Comparison of ENCODE assay signal across 11 cellular contexts in genomic region chr20:25299801-25300200, GRCh38. TPM values are rescaled to one million over a fixed set of nuclear protein-coding genes. Genes with fewer than 3 reads are reported as not detected.
DNase-seq lines count a peak whose midpoint lies in the region; ATAC-seq, FAIRE-seq and TF ChIP-seq lines count a peak whose summit lies in the region.
"Had no signal": no experiment of that assay in that cellular context is flagged by ENCODE, and none has a peak within 500 bp of the region (broad histone marks: within the 10 kb centered on the region; RNA-seq: fewer than 3 reads in every experiment).

No MANE protein-coding gene starts in this region.

- TF ChIP-seq CTCF in A549 (IDR thresholded peaks at IDR 0.05), result no peak
- no peak for TF ChIP-seq CTCF in prostate gland (IDR thresholded peaks at IDR 0.05)

- POLR2A ChIA-PET in A549 (lab: Yijun Ruan, JAX), result interaction anchor here (0.7 to 3.6 kb wide), 6 partner anchors 10 to 105 kb away, joined by 3 to 21 read pairs (median 4); partner anchors contain the start of gene ABHD12

- H3K4me1 ChIP-seq in A549 (peaks cover 61% of the 10 kb centered on the region), SJCRH30 (peaks cover 41% of the 10 kb centered on the region), prostate gland (replicated peaks) (peaks cover 8% of the 10 kb centered on the region)

- intact Hi-C loops in prostate gland (cut with DNase I), result loop anchor here (5.0 kb wide), 1 partner anchor 92 kb away; the partner anchor contains the start of gene ABHD12

- H3K36me3 ChIP-seq in SJCRH30 (peaks cover 14% of the 10 kb centered on the region), prostate gland (peaks cover 0 to 6% of the 10 kb centered on the region in 2 donors)

- TF ChIP-seq POLR2A in A549 (IDR thresholded peaks at IDR 0.05; ENCODE audit: low read length) (no peak), prostate gland (IDR thresholded peaks at IDR 0.05) (no peak)

- H3K4me3 ChIP-seq in A549, result no peak overlapping the region
- no peak overlapping the region for H3K4me3 ChIP-seq in SJCRH30
- H3K4me3 ChIP-seq in prostate gland, result no peak overlapping the region

- CTCF ChIA-PET in A549 (lab: Yijun Ruan, JAX), result interaction anchor here (0.8 to 5.4 kb wide), 17 partner anchors 9 to 306 kb away, joined by 3 to 72 read pairs (median 4); partner anchors contain the start of genes ABHD12 and PYGB

- H3K27me3 ChIP-seq in SJCRH30 (no peaks in the 10 kb centered on the region), prostate gland (replicated peaks; ENCODE audit: insufficient read depth) (no peaks in the 10 kb centered on the region)

- 70% methylated on average over 9 of the region's 9 CpGs for WGBS in A549 (ENCODE audit: missing lambda C conversion rate)
- 76% methylated on average over 9 of the region's 9 CpGs for WGBS in prostate gland

- TF ChIP-seq EP300 in A549 (IDR thresholded peaks at IDR 0.05), result no peak

- no peak for FAIRE-seq in A549 (lab: Jason Lieb, UNC)

- TF ChIP-seq RAD21 in A549 (conservative IDR thresholded peaks at IDR 0.05 in 1 of 2, IDR thresholded peaks at IDR 0.05 in 1 of 2), result no peak

- peak overlapping the region; percentile 3; the same call in 2 of the 3 replicates for H3K4me2 ChIP-seq in A549

- H3K9me3 ChIP-seq in A549 (no peaks in the 10 kb centered on the region), SJCRH30 (replicated peaks) (no peaks in the 10 kb centered on the region), prostate gland (no peaks in the 10 kb centered on the region)

- DNase-seq in A549 (ENCODE audit: low read depth in 1 of 2, low spot score in 1 of 2) (no peak), DMS79 treated with DMSO at 0.1 percent for 48 hours (lab: John Stamatoyannopoulos, UW) (peak; percentile 5), SJCRH30 (peak; percentile 83 to 85), glomerular visceral epithelial cell (ENCODE audit: extremely low spot score) (peak; percentile 83), amniotic stem cell (lab: John Stamatoyannopoulos, UW) (no peak), prostate gland (ENCODE audit: low spot score) (no peak)
- DNase-seq: KBM-7, midbrain, NCI-H526 treated with DMSO at 0.1 percent for 48 hours had no signal

- ATAC-seq in A549 (peak in 1 of 2 experiments; percentile 9; a peak in 2 of 6 replicates), HG03280 (IDR thresholded peaks at IDR 0.05; ENCODE audit: unreplicated experiment) (no peak), HG03342 (IDR thresholded peaks at IDR 0.05; ENCODE audit: unreplicated experiment) (no peak)

- H3K27ac ChIP-seq in A549, result peak overlapping the region; percentile 53 to 72
- peak overlapping the region; percentile 33 for H3K27ac ChIP-seq in SJCRH30
- H3K27ac ChIP-seq in prostate gland, result no peak overlapping the region

TF ChIP-seq in A549, 52 proteins besides CTCF, POLR2A, EP300 and RAD21:
- TF ChIP-seq ZNF302 (CRISPR knock-in tag; IDR thresholded peaks at IDR 0.05) (no peak), GATA3 (IDR thresholded peaks at IDR 0.05; ENCODE audit: borderline replicate concordance) (no peak), ATOH8 (CRISPR knock-in tag; IDR thresholded peaks at IDR 0.05; ENCODE audit: low read depth) (no peak), TFCP2L1 (CRISPR knock-in tag; IDR thresholded peaks at IDR 0.05) (no peak), CBX2 (IDR thresholded peaks at IDR 0.05; ENCODE audit: borderline replicate concordance, low read depth) (no peak), PHF8 (IDR thresholded peaks at IDR 0.05; ENCODE audit: borderline replicate concordance, low read depth) (no peak), FOXS1 (CRISPR knock-in tag; IDR thresholded peaks at IDR 0.05) (no peak), RFX5 (IDR thresholded peaks at IDR 0.05) (no peak)

RNA-seq across cellular contexts. Expression of gene PYGB, which starts 51.9 kb away (rescaled TPM):
- polyA plus RNA-seq in A549 (2011; rRNA removed) (100 and 113 TPM in 2 replicates), A549 (2017; fragmentation: RNase III; extraction: RNeasy Plus Mini Kit Qiagen cat#74134 plus additional on column Dnase treatment) (85.5 to 93.7 TPM (median 93.2 TPM) in 3 replicates)
- 80.7 and 98.5 TPM in 2 replicates for polyA plus RNA-seq in A549 (2012; cell fraction: cytosol; rRNA removed)
- 252 and 288 TPM in 2 replicates for polyA plus RNA-seq in A549 (2012; cell fraction: nucleus; rRNA removed)
- 178 and 188 TPM in 2 replicates for polyA minus RNA-seq in A549 (2011; rRNA and poly(A)+ RNA removed)
- 39.1 and 42.3 TPM in 2 replicates for total RNA-seq in SJCRH30 (2014; rRNA removed; shearing (Covaris generic))
- total RNA-seq in prostate gland, result 100 to 1,000 TPM; 231 to 261 TPM

Comparison
In these comparisons a context has a peak if more than half of its experiments do, and no peak if none do; other contexts are left out.
1. DNase-seq: peak in DMS79 treated with DMSO at 0.1 percent for 48 hours (single experiment), SJCRH30 (2 of 2) and glomerular visceral epithelial cell (single experiment); none in A549 (0 of 2), amniotic stem cell (single experiment) and prostate gland (single experiment).
2. H3K27ac ChIP-seq: peak in A549 (2 of 2) and SJCRH30 (single experiment); none in prostate gland (0 of 2).